38 cellular contexts compared by ENCODE assay signal in genomic region chr1:12665511-12665910, GRCh38. TPM values are rescaled to one million over a fixed set of nuclear protein-coding genes. Genes with fewer than 3 reads are reported as not detected.
"Had no signal": no experiment of that assay in that cellular context is flagged by ENCODE, and none has a peak within 500 bp of the region (broad histone marks: within the 10 kb centered on the region; RNA-seq: fewer than 3 reads in every experiment).

No MANE protein-coding gene starts in this region.

- H3K36me3 Mint-ChIP-seq: activated naive CD8-positive, alpha-beta T cell treated with anti-CD3 and anti-CD28 coated beads for 36 hours had no signal

- ATAC-seq: activated CD8-positive, alpha-beta T cell treated with anti-CD3 and anti-CD28 coated beads for 36 hours; activated T-cell treated with anti-CD3 and anti-CD28 coated beads, Interleukin-2, amount 50 U/mL, for 72 hours; activated T-helper 17 cell treated with anti-CD3 and anti-CD28 coated beads, Interleukin-2, amount 50 U/mL, for 72 hours; Right ventricle myocardium inferior had no signal

- H3K27ac Mint-ChIP-seq: activated CD4-positive, alpha-beta T cell treated with anti-CD3 and anti-CD28 coated beads, Interleukin-2, amount 10 ng/mL, durations not matched to agents 24 days and 14 days; activated CD8-positive, alpha-beta T cell treated with anti-CD3 and anti-CD28 coated beads for 36 hours; activated naive CD8-positive, alpha-beta T cell treated with anti-CD3 and anti-CD28 coated beads for 36 hours; activated T-cell treated with anti-CD3 and anti-CD28 coated beads, Interleukin-2, amount 50 U/mL, for 72 hours; activated T-helper 17 cell treated with anti-CD3 and anti-CD28 coated beads, Interleukin-2, amount 50 U/mL, for 72 hours had no signal

- H3K9me3 Mint-ChIP-seq: activated T-helper 17 cell treated with anti-CD3 and anti-CD28 coated beads, Interleukin-2, amount 50 U/mL, for 72 hours; central memory CD8-positive, alpha-beta T cell had no signal

- H3K4me1 ChIP-seq: ascending aorta had no signal

- H3K27ac ChIP-seq: ascending aorta, cardiac muscle cell, PC-9, RWPE1, WERI-Rb-1 had no signal

- DNase-seq: activated CD4-positive, alpha-beta T cell treated with anti-CD3 and anti-CD28 coated beads, Interleukin-2, amount 10 ng/mL, durations not matched to agents 24 days and 14 days; activated CD4-positive, alpha-beta T cell treated with anti-CD3 and anti-CD28 coated beads, Interleukin-2, amount 50 U/mL, for 4 hours; activated CD8-positive, alpha-beta T cell treated with anti-CD3 and anti-CD28 coated beads for 36 hours; activated effector memory CD4-positive, alpha-beta T cell treated with anti-CD3 and anti-CD28 coated beads, Interleukin-2, amount 50 U/mL, for 16 hours; activated naive CD4-positive, alpha-beta T cell; activated naive CD4-positive, alpha-beta T cell treated with anti-CD3 and anti-CD28 coated beads, Interleukin-2, amount 50 U/mL, for 16 hours; activated naive CD8-positive, alpha-beta T cell treated with anti-CD3 and anti-CD28 coated beads for 36 hours; activated T-cell treated with anti-CD3 and anti-CD28 coated beads, Interleukin-2, amount 50 U/mL, for 1 hour; activated T-cell treated with anti-CD3 and anti-CD28 coated beads, Interleukin-2, amount 50 U/mL, for 72 hours; amygdala; Kasumi-1; KG1; MG63; NCI-H1092; NCI-H1436 treated with DMSO at 0.1 percent for 48 hours; NCI-H1694 treated with DMSO at 0.1 percent for 48 hours; NCI-H2029; NCI-H2107; NCI-H2171 treated with DMSO at 0.1 percent for 48 hours; NCI-H2227 treated with DMSO at 0.1 percent for 48 hours; NCI-H446; NCI-H510A treated with DMSO at 0.1 percent for 48 hours; NCI-H69; NCI-H82; PC-9; SW 1271; T-helper 1 cell; T-helper 2 cell; T-helper 9 cell; WERI-Rb-1 had no signal

- H3K9me3 ChIP-seq: ascending aorta had no signal

- H3K4me3 Mint-ChIP-seq: activated CD4-positive, alpha-beta T cell treated with anti-CD3 and anti-CD28 coated beads, Interleukin-2, amount 10 ng/mL, durations not matched to agents 24 days and 14 days; activated CD8-positive, alpha-beta T cell treated with anti-CD3 and anti-CD28 coated beads for 36 hours; activated naive CD8-positive, alpha-beta T cell treated with anti-CD3 and anti-CD28 coated beads for 36 hours; activated T-cell treated with anti-CD3 and anti-CD28 coated beads, Interleukin-2, amount 50 U/mL, for 72 hours; activated T-helper 17 cell treated with anti-CD3 and anti-CD28 coated beads, Interleukin-2, amount 50 U/mL, for 72 hours; central memory CD8-positive, alpha-beta T cell had no signal

- H3K36me3 ChIP-seq: ascending aorta, cardiac muscle cell, MG63, WERI-Rb-1 had no signal

- H3K27me3 Mint-ChIP-seq: activated CD8-positive, alpha-beta T cell treated with anti-CD3 and anti-CD28 coated beads for 36 hours; activated naive CD8-positive, alpha-beta T cell treated with anti-CD3 and anti-CD28 coated beads for 36 hours had no signal

- H3K4me3 ChIP-seq: ascending aorta, cardiac muscle cell, MG63, PC-9 had no signal

- H3K27me3 ChIP-seq: ascending aorta, cardiac muscle cell, MG63 had no signal

- H3K4me1 Mint-ChIP-seq: activated CD4-positive, alpha-beta T cell treated with anti-CD3 and anti-CD28 coated beads, Interleukin-2, amount 10 ng/mL, durations not matched to agents 24 days and 14 days; activated naive CD8-positive, alpha-beta T cell treated with anti-CD3 and anti-CD28 coated beads for 36 hours; activated T-helper 17 cell treated with anti-CD3 and anti-CD28 coated beads, Interleukin-2, amount 50 U/mL, for 72 hours; central memory CD8-positive, alpha-beta T cell had no signal

RNA-seq across cellular contexts. Expression of gene AADACL4, which starts 21.6 kb away (rescaled TPM):
- total RNA-seq: activated CD4-positive, alpha-beta T cell treated with anti-CD3 and anti-CD28 coated beads, Interleukin-2, amount 10 ng/mL, durations not matched to agents 24 days and 14 days; activated CD8-positive, alpha-beta memory T cell treated with anti-CD3 and anti-CD28 coated beads for 36 hours; activated CD8-positive, alpha-beta T cell treated with anti-CD3 and anti-CD28 coated beads for 36 hours; activated naive CD8-positive, alpha-beta T cell treated with anti-CD3 and anti-CD28 coated beads for 36 hours; activated T-cell treated with anti-CD3 and anti-CD28 coated beads, Interleukin-2, amount 50 U/mL, for 72 hours; activated T-helper 17 cell treated with anti-CD3 and anti-CD28 coated beads, Interleukin-2, amount 50 U/mL, for 72 hours; ascending aorta; cardiac muscle cell; chondrocyte; PC-9; Right ventricle myocardium inferior had no signal
- polyA plus RNA-seq: cardiac muscle cell had no signal

RNA-seq across cellular contexts. Expression of gene AADACL3, which starts 50.4 kb away (rescaled TPM):
- total RNA-seq: activated CD4-positive, alpha-beta T cell treated with anti-CD3 and anti-CD28 coated beads, Interleukin-2, amount 10 ng/mL, durations not matched to agents 24 days and 14 days; activated CD8-positive, alpha-beta memory T cell treated with anti-CD3 and anti-CD28 coated beads for 36 hours; activated CD8-positive, alpha-beta T cell treated with anti-CD3 and anti-CD28 coated beads for 36 hours; activated naive CD8-positive, alpha-beta T cell treated with anti-CD3 and anti-CD28 coated beads for 36 hours; activated T-cell treated with anti-CD3 and anti-CD28 coated beads, Interleukin-2, amount 50 U/mL, for 72 hours; activated T-helper 17 cell treated with anti-CD3 and anti-CD28 coated beads, Interleukin-2, amount 50 U/mL, for 72 hours; ascending aorta; cardiac muscle cell; chondrocyte; PC-9; Right ventricle myocardium inferior had no signal
- polyA plus RNA-seq: cardiac muscle cell had no signal
